15 cellular contexts compared by ENCODE assay signal in the genomic region with DNA sequence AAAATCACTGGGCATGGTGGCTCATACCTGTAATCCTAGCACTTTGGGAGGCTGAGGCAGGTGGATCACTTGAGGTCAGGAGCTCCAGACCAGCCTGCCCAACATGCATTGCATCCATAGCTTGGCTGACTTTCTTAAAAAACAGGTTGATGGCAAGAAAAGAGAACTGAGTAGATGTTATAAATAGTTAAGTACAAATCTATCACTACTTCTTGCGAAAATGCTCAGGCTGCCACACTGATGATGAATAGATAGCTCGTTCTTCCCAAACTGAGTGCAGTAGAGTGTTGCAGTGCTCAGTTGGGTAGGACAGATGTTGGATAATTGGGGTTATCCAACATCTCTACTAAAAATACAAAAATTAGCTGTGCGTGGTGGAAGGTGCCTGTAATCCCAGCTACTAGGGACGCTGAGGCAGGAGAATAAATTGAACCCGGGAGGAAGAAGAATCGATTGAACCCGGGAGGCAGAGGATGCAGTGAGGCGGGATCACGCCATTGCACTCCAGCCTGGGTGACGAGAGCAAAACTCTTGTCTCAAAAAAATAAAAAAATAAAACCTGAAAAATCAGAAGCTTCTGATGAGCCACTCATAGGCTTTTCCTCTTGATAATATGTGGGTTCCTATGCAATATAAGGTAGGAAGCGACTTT. TPM values are rescaled to one million over a fixed set of nuclear protein-coding genes. Genes with fewer than 3 reads are reported as not detected.
DNase-seq lines count a peak whose midpoint lies in the region; ATAC-seq and TF ChIP-seq lines count a peak whose summit lies in the region.
"Had no signal": no experiment of that assay in that cellular context is flagged by ENCODE, and none has a peak within 500 bp of the region (broad histone marks: within the 10 kb centered on the region; RNA-seq: fewer than 3 reads in every experiment).

No MANE protein-coding gene starts in this region.

- peaks cover 70% of the 10 kb centered on the region for H3K4me1 Mint-ChIP-seq in CD8-positive, alpha-beta T cell (ENCODE audit: low read depth)

- H3K27me3 ChIP-seq in CD8-positive, alpha-beta T cell (ENCODE audit: insufficient read depth, low read length) = no peaks in the 10 kb centered on the region
- H3K27me3 ChIP-seq in SU-DHL-6 (ENCODE audit: low read length) (no peaks in the 10 kb centered on the region), lower lobe of right lung (ENCODE audit: low read depth) (no peaks in the 10 kb centered on the region), vagina (no peaks in the 10 kb centered on the region)

- peaks cover 27% of the 10 kb centered on the region for H3K36me3 Mint-ChIP-seq in CD8-positive, alpha-beta T cell

- TF ChIP-seq CTCF in CD8-positive, alpha-beta T cell (IDR thresholded peaks at IDR 0.05) = no peak
- TF ChIP-seq CTCF in GM12865 (IDR thresholded peaks at IDR 0.05; ENCODE audit: insufficient read depth, low read depth, low read length, missing control alignments) (no peak), SU-DHL-6 (IDR thresholded peaks at IDR 0.05; ENCODE audit: insufficient read depth, low read length, poor library complexity, severe bottlenecking) (no peak), lower lobe of right lung (IDR thresholded peaks at IDR 0.05) (no peak), vagina (IDR thresholded peaks at IDR 0.05) (no peak)

- peak overlapping the region; percentile 88 for H3K4me3 Mint-ChIP-seq in CD8-positive, alpha-beta T cell

- CTCF ChIA-PET in CD8-positive, alpha-beta T cell (lab: Charles Lee) = interaction anchor here (0.8 to 2.0 kb wide), 4 partner anchors 8 to 205 kb away, joined by 3 to 6 read pairs (median 4); no protein-coding TSS in a partner anchor

- H3K9me3 ChIP-seq in CD8-positive, alpha-beta T cell (ENCODE audit: low read length) = no peaks in the 10 kb centered on the region
- H3K9me3 ChIP-seq in SU-DHL-6 (ENCODE audit: insufficient read depth, low read length) (no peaks in the 10 kb centered on the region), lower lobe of right lung (no peaks in the 10 kb centered on the region), vagina (no peaks in the 10 kb centered on the region)
- H3K9me3 ChIP-seq: psoas muscle had no signal

- H3K9me2 ChIP-seq in SU-DHL-6 (replicated peaks; ENCODE audit: insufficient read depth, low read length) = no peaks in the 10 kb centered on the region

- H3F3A ChIP-seq in SU-DHL-6 (ENCODE audit: insufficient read depth) = no peaks in the 10 kb centered on the region

- H3K36me3 ChIP-seq in CD8-positive, alpha-beta T cell (ENCODE audit: insufficient read depth, low read length) = no peaks in the 10 kb centered on the region
- H3K36me3 ChIP-seq in SU-DHL-6 (ENCODE audit: low read length) (no peaks in the 10 kb centered on the region), lower lobe of right lung (no peaks in the 10 kb centered on the region), vagina (no peaks in the 10 kb centered on the region)

- H4K20me1 ChIP-seq in SU-DHL-6 (ENCODE audit: low read depth, low read length) = no peaks in the 10 kb centered on the region

- no peak for TF ChIP-seq POLR2A in vagina (IDR thresholded peaks at IDR 0.05)

- ATAC-seq in CD8-positive, alpha-beta T cell = peak; percentile 13
- ATAC-seq in lower lobe of right lung (no peak), GM21737 (IDR thresholded peaks at IDR 0.05; ENCODE audit: unreplicated experiment) (no peak)
- ATAC-seq: left colon, psoas muscle had no signal

- no peak overlapping the region for H3K9ac ChIP-seq in SU-DHL-6 (ENCODE audit: low read length)

- peak overlapping the region; percentile 31 for H3K4me3 ChIP-seq in CD8-positive, alpha-beta T cell (ENCODE audit: low read depth, low read length)
- H3K4me3 ChIP-seq in GM12865 (ENCODE audit: low read depth, low read length) = peak overlapping the region; percentile 67
- no peak overlapping the region for H3K4me3 ChIP-seq in SU-DHL-6 (ENCODE audit: insufficient read depth, low read length, poor library complexity, severe bottlenecking)
- peak overlapping the region; percentile 17 for H3K4me3 ChIP-seq in lower lobe of right lung
- no peak overlapping the region for H3K4me3 ChIP-seq in vagina
- H3K4me3 ChIP-seq: psoas muscle had no signal

- no peak overlapping the region for H2AFZ ChIP-seq in SU-DHL-6 (ENCODE audit: low read depth, low read length, severe bottlenecking)

- intact Hi-C loops in CD8-positive, alpha-beta T cell (cut with DNase I, micrococcal nuclease) = loop anchor here in 1 of 2 experiments (2.0 to 5.0 kb wide), 2 partner anchors 15 to 36 kb away; no protein-coding TSS in a partner anchor
- intact Hi-C loops in lower lobe of right lung (cut with DNase I) (no loop called here), vagina (cut with DNase I) (no loop called here)

- H3K4me1 ChIP-seq in CD8-positive, alpha-beta T cell (ENCODE audit: insufficient read depth, low read length) = peaks cover 42% of the 10 kb centered on the region
- H3K4me1 ChIP-seq in lower lobe of right lung (no peaks in the 10 kb centered on the region), vagina (no peaks in the 10 kb centered on the region)
- H3K4me1 ChIP-seq: psoas muscle had no signal

- no peaks in the 10 kb centered on the region for H3K79me2 ChIP-seq in SU-DHL-6 (ENCODE audit: insufficient read depth, low read length)

- POLR2A ChIA-PET in CD8-positive, alpha-beta T cell (lab: Charles Lee) = interaction anchor here (1.3 to 2.7 kb wide), 2 partner anchors 9 to 34 kb away, joined by 3 to 9 read pairs; no protein-coding TSS in a partner anchor

- H3K27me3 Mint-ChIP-seq in CD8-positive, alpha-beta T cell (ENCODE audit: low read depth) = no peaks in the 10 kb centered on the region

- no peak for DNase-seq in CD8-positive, alpha-beta T cell
- DNase-seq in GM12865 (ENCODE audit: low read depth) (peak; percentile 54), lower lobe of right lung (no peak), amygdala (lab: John Stamatoyannopoulos, UW) (no peak), vagina (ENCODE audit: extremely low spot score in 2 of 2) (no peak)
- DNase-seq: KG1, left colon, NCI-H146, NCI-H524 treated with DMSO at 0.1 percent for 48 hours, psoas muscle had no signal

- H3K4me2 ChIP-seq in SU-DHL-6 (ENCODE audit: low read depth, low read length, poor library complexity, severe bottlenecking) = peak overlapping the region; percentile 61

- H3K27ac Mint-ChIP-seq in CD8-positive, alpha-beta T cell = peak overlapping the region; percentile 92

- peak overlapping the region; percentile 48 for H3K27ac ChIP-seq in CD8-positive, alpha-beta T cell (ENCODE audit: low read depth, low read length)
- no peak overlapping the region for H3K27ac ChIP-seq in SU-DHL-6 (ENCODE audit: low read depth, low read length)
- no peak overlapping the region for H3K27ac ChIP-seq in lower lobe of right lung
- no peak overlapping the region for H3K27ac ChIP-seq in vagina
- H3K27ac ChIP-seq: C4-2B, psoas muscle, RWPE1 had no signal

- H3K9me3 Mint-ChIP-seq in CD8-positive, alpha-beta T cell = peaks cover 4% of the 10 kb centered on the region

RNA-seq across cellular contexts. Expression of gene BTLA, which starts 1.2 kb away (rescaled TPM):
- total RNA-seq in CD8-positive, alpha-beta T cell = 1 to 10 TPM; 3.0 to 4.6 TPM
- total RNA-seq in lower lobe of right lung (0.86 TPM), vagina (3.2 TPM)
- total RNA-seq: myocyte had no signal

Comparison
In these comparisons a context has a peak if more than half of its experiments do, and no peak if none do; other contexts are left out.
1. H3K4me3 ChIP-seq: peak in CD8-positive, alpha-beta T cell (single experiment), GM12865 (single experiment) and lower lobe of right lung (single experiment); none in SU-DHL-6 (single experiment) and vagina (0 of 2).